18 cellular contexts compared by ENCODE assay signal in the genomic region with DNA sequence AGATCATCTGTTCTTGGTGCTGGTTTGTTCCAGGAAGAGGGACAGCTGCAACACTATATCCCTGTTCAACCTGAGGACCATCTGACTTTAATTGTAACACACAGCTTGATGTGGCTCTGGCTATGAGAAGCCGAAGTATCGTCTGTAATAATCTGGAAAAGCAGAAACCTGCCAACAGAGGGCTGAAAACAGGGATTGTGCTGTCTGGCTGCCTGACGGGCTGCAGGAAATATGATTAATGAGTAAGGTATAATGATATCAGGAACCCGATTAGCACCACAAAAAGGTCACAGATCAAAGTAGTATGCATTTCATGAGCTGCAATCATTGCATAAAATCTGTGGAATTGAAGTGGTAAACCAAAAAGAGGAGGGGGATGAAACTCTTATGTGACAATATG.
A peak's percentile ranks its signal among the peaks of the same experiment; 100 is the strongest.
DNase-seq lines count a peak whose midpoint lies in the region; ATAC-seq and TF ChIP-seq lines count a peak whose summit lies in the region.
"Had no signal": no experiment of that assay in that cellular context is flagged by ENCODE, and none has a peak within 500 bp of the region (broad histone marks: within the 10 kb centered on the region; RNA-seq: fewer than 3 reads in every experiment).

No MANE protein-coding gene starts in this region.

- no peaks in the 10 kb centered on the region for H3K27me3 ChIP-seq in brain microvascular endothelial cell (replicated peaks)

- no peak overlapping the region for H3K4me3 ChIP-seq in brain microvascular endothelial cell (ENCODE audit: low read depth, low read length)
- H3K4me3 ChIP-seq: smooth muscle cell had no signal

- in situ Hi-C loops in brain microvascular endothelial cell (cut with HindIII; ENCODE audit: low pct_ligation_motif_present, low sequenced_read_pairs), result no loop called here

- no peak for ATAC-seq in HG03196 (IDR thresholded peaks at IDR 0.05; ENCODE audit: unreplicated experiment)
- ATAC-seq: activated naive CD4-positive, alpha-beta T cell treated with anti-CD3 and anti-CD28 coated beads, Interleukin-2, amount 50 U/mL, for 72 hours; left colon; PC-3 had no signal

- no peak overlapping the region for H3K27ac ChIP-seq in brain microvascular endothelial cell

- H3K36me3 ChIP-seq in brain microvascular endothelial cell (replicated peaks), result no peaks in the 10 kb centered on the region

- peak; percentile 46 for TF ChIP-seq CTCF in brain microvascular endothelial cell (IDR thresholded peaks at IDR 0.05; ENCODE audit: low read depth, low read length, missing control alignments)

- DNase-seq in NCI-H128 (lab: John Stamatoyannopoulos, UW; ENCODE audit: unreplicated experiment) (peak; percentile 2), NCI-H2171 treated with DMSO at 0.1 percent for 48 hours (lab: John Stamatoyannopoulos, UW) (peak; percentile 26), brain microvascular endothelial cell (peak; percentile 51), lung microvascular endothelial cell (ENCODE audit: low read depth in 2 of 2) (peak; percentile 33 to 46), T-helper 1 cell (no peak), NOMO-1 treated with DMSO at 0.1 percent for 48 hours (lab: John Stamatoyannopoulos, UW; ENCODE audit: unreplicated experiment) (no peak), NCI-H1105 treated with DMSO at 0.1 percent for 48 hours (lab: John Stamatoyannopoulos, UW) (no peak)
- DNase-seq: activated CD4-positive, CD25-positive, alpha-beta regulatory T cell; activated T-cell treated with anti-CD3 and anti-CD28 coated beads, Interleukin-2, amount 50 U/mL, for 48 hours; GDM1; left colon; NCI-H1105; NCI-H510A; PC-3; stimulated activated CD4-positive, alpha-beta T cell treated with anti-CD3 and anti-CD28 coated beads, Interleukin-4, amount 100 ng/mL, for 24 hours had no signal

Comparison
In these comparisons a context has a peak if more than half of its experiments do, and no peak if none do; other contexts are left out.
1. DNase-seq: peak in NCI-H128 (single experiment), NCI-H2171 treated with DMSO at 0.1 percent for 48 hours (single experiment), brain microvascular endothelial cell (single experiment) and lung microvascular endothelial cell (2 of 2); none in T-helper 1 cell (0 of 5), NOMO-1 treated with DMSO at 0.1 percent for 48 hours (single experiment) and NCI-H1105 treated with DMSO at 0.1 percent for 48 hours (single experiment).